12 cellular contexts compared by ENCODE assay signal in genomic region chr5:115459844-115460243, GRCh38.
DNase-seq lines count a peak whose midpoint lies in the region; ATAC-seq and TF ChIP-seq lines count a peak whose summit lies in the region.
"Had no signal": no experiment of that assay in that cellular context is flagged by ENCODE, and none has a peak within 500 bp of the region (broad histone marks: within the 10 kb centered on the region; RNA-seq: fewer than 3 reads in every experiment).

No MANE protein-coding gene starts in this region.

- peak; percentile 71 for DNase-seq in GM04503 (ENCODE audit: low read depth)
- DNase-seq in adipocyte (ENCODE audit: low read depth) = peak; percentile 44
- no peak for DNase-seq in Right ventricle myocardium superior
- no peak for DNase-seq in smooth muscle cell (lab: John Stamatoyannopoulos, UW; ENCODE audit: unreplicated experiment)
- no peak for DNase-seq in NCI-H2171 (lab: John Stamatoyannopoulos, UW)
- DNase-seq in substantia nigra (lab: John Stamatoyannopoulos, UW) = no peak
- DNase-seq: activated naive CD4-positive, alpha-beta T cell treated with anti-CD3 and anti-CD28 coated beads, Interleukin-2, amount 50 U/mL, for 16 hours; NK-92 treated with Interleukin-12 subunit alpha and Interleukin-12 subunit beta, amount 100 ng/mL, for 24 hours; stimulated activated CD4-positive, alpha-beta T cell treated with anti-CD3 and anti-CD28 coated beads, Interleukin-4, amount 100 ng/mL, for 1 hour had no signal

- H3K9me3 ChIP-seq in adipocyte (ENCODE audit: control insufficient read depth, low read length) (no peaks in the 10 kb centered on the region), smooth muscle cell (replicated peaks; ENCODE audit: low read depth) (no peaks in the 10 kb centered on the region)
- H3K9me3 ChIP-seq: prostate gland had no signal

- 66% methylated on average over 1 of the region's 1 CpG for WGBS in smooth muscle cell (ENCODE audit: low lambda C conversion rate)

- H3K79me2 ChIP-seq in smooth muscle cell (ENCODE audit: low read depth) = no peaks in the 10 kb centered on the region

- H3K27ac ChIP-seq in smooth muscle cell (ENCODE audit: low read depth) (peak overlapping the region; percentile 95), substantia nigra (ENCODE audit: low read depth, low read length, poor library complexity, severe bottlenecking) (no peak overlapping the region)
- H3K27ac ChIP-seq: prostate gland had no signal

- H3F3A ChIP-seq in smooth muscle cell (ENCODE audit: low read depth) = peaks cover 11% of the 10 kb centered on the region

- H3K27me3 ChIP-seq in adipocyte (replicated peaks; ENCODE audit: control insufficient read depth, insufficient read depth, low read length) (no peaks in the 10 kb centered on the region), smooth muscle cell (ENCODE audit: low read depth) (no peaks in the 10 kb centered on the region)

- TF ChIP-seq CTCF in smooth muscle cell (IDR thresholded peaks at IDR 0.05; ENCODE audit: borderline replicate concordance, insufficient read depth, poor library complexity, severe bottlenecking) = no peak

- no peaks in the 10 kb centered on the region for H4K20me1 ChIP-seq in smooth muscle cell (ENCODE audit: low read depth)

- peaks cover 75% of the 10 kb centered on the region for H3K4me1 ChIP-seq in adipocyte (ENCODE audit: control insufficient read depth, insufficient read depth, low read length)
- peaks cover 50% of the 10 kb centered on the region for H3K4me1 ChIP-seq in smooth muscle cell (ENCODE audit: low read depth)
- H3K4me1 ChIP-seq: prostate gland had no signal

- intact Hi-C loops in Right ventricle myocardium superior (cut with DNase I) = loop anchor here (5.0 kb wide), 2 partner anchors 82 to 83 kb away; partner anchors contain the start of gene FEM1C

- H3K4me2 ChIP-seq in smooth muscle cell = peak overlapping the region; percentile 69

- peak overlapping the region; percentile 74 for H3K9ac ChIP-seq in adipocyte (ENCODE audit: low read length)
- H3K9ac ChIP-seq in smooth muscle cell (ENCODE audit: low read depth) = peak overlapping the region; percentile 66

- H2AFZ ChIP-seq in smooth muscle cell (ENCODE audit: low read depth) = no peak overlapping the region

- ATAC-seq in Right ventricle myocardium superior (ENCODE audit: poor library complexity) (peak; percentile 65), HG03469 (IDR thresholded peaks at IDR 0.05; ENCODE audit: unreplicated experiment) (no peak), GM18861 (IDR thresholded peaks at IDR 0.05; ENCODE audit: unreplicated experiment) (no peak)

- H3K36me3 ChIP-seq in adipocyte (ENCODE audit: control insufficient read depth, insufficient read depth, low read length, severe bottlenecking) = no peaks in the 10 kb centered on the region
- H3K36me3 ChIP-seq in smooth muscle cell (ENCODE audit: low read depth) = no peaks in the 10 kb centered on the region
- H3K36me3 ChIP-seq: prostate gland had no signal

- H3K4me3 ChIP-seq in adipocyte (ENCODE audit: low read length) = peak overlapping the region; percentile 62
- H3K4me3 ChIP-seq in smooth muscle cell = no peak overlapping the region
- H3K4me3 ChIP-seq: prostate gland had no signal

Comparison
In these comparisons a context has a peak if more than half of its experiments do, and no peak if none do; other contexts are left out.
1. DNase-seq: peak in GM04503 (single experiment) and adipocyte (single experiment); none in Right ventricle myocardium superior (single experiment), smooth muscle cell (single experiment), NCI-H2171 (single experiment) and substantia nigra (0 of 49).